12 cellular contexts compared by ENCODE assay signal in genomic region chr2:44120428-44120827, GRCh38. TPM values are rescaled to one million over a fixed set of nuclear protein-coding genes. Genes with fewer than 3 reads are reported as not detected.
DNase-seq lines count a peak whose midpoint lies in the region; ATAC-seq, FAIRE-seq and TF ChIP-seq lines count a peak whose summit lies in the region.
"Had no signal": no experiment of that assay in that cellular context is flagged by ENCODE, and none has a peak within 500 bp of the region (broad histone marks: within the 10 kb centered on the region; RNA-seq: fewer than 3 reads in every experiment).

No MANE protein-coding gene starts in this region.

- WGBS in adrenal gland, 4 donors = 43 to 60% (median 48%) methylated on average over 2 of the region's 2 CpGs
- 36% methylated on average over 2 of the region's 2 CpGs for WGBS in suprapubic skin

- ATAC-seq in GM21737 (IDR thresholded peaks at IDR 0.05; ENCODE audit: unreplicated experiment) = no peak

- intact Hi-C loops in adrenal gland (cut with DNase I) = no loop called here

- peaks cover 4% of the 10 kb centered on the region for H3K27me3 Mint-ChIP-seq in stimulated activated naive CD8-positive, alpha-beta T cell treated with anti-CD3 and anti-CD28 coated beads, Interleukin-15, Interleukin-2, amounts not matched to agents 100 ng/mL and 50 ng/mL, for 24 hours
- H3K27me3 Mint-ChIP-seq: brain had no signal

- TF ChIP-seq EP300 in suprapubic skin (IDR thresholded peaks at IDR 0.05) = no peak

- peak; percentile 37 for DNase-seq in activated T-cell treated with anti-CD3 and anti-CD28 coated beads for 24 hours (ENCODE audit: low read depth)
- DNase-seq in activated T-cell treated with anti-CD3 and anti-CD28 coated beads, Interleukin-2, amount 50 U/mL, for 1 hour = no peak
- peak; percentile 59 for DNase-seq in SK-N-MC (ENCODE audit: low read depth, low spot score)
- DNase-seq in bronchial epithelial cell (ENCODE audit: low read depth) = peak; percentile 83
- DNase-seq in adrenal gland = no peak
- no peak for DNase-seq in suprapubic skin (ENCODE audit: low spot score in 2 of 2)
- DNase-seq: NCI-H774 had no signal

- H3K4me1 ChIP-seq in adrenal gland (replicated peaks in 1 of 2) (no peaks in the 10 kb centered on the region), suprapubic skin (no peaks in the 10 kb centered on the region)

- no peak for TF ChIP-seq CTCF in bronchial epithelial cell (IDR thresholded peaks at IDR 0.05; ENCODE audit: insufficient read depth, low read length, severe bottlenecking)
- no peak for TF ChIP-seq CTCF in adrenal gland (IDR thresholded peaks at IDR 0.05)
- no peak for TF ChIP-seq CTCF in suprapubic skin (IDR thresholded peaks at IDR 0.05)

- H3K36me3 Mint-ChIP-seq in stimulated activated naive CD8-positive, alpha-beta T cell treated with anti-CD3 and anti-CD28 coated beads, Interleukin-15, Interleukin-2, amounts not matched to agents 100 ng/mL and 50 ng/mL, for 24 hours (ENCODE audit: low read depth) = no peaks in the 10 kb centered on the region
- H3K36me3 Mint-ChIP-seq: brain, mesothelial cell of epicardium had no signal

- H3K9me3 ChIP-seq in SK-N-MC (ENCODE audit: low read depth, low read length) (no peaks in the 10 kb centered on the region), adrenal gland (replicated peaks in 1 of 3) (no peaks in the 10 kb centered on the region), suprapubic skin (no peaks in the 10 kb centered on the region)

- peaks cover 47% of the 10 kb centered on the region for H3K4me1 Mint-ChIP-seq in stimulated activated naive CD8-positive, alpha-beta T cell treated with anti-CD3 and anti-CD28 coated beads, Interleukin-15, Interleukin-2, amounts not matched to agents 100 ng/mL and 50 ng/mL, for 24 hours (ENCODE audit: low read depth)
- H3K4me1 Mint-ChIP-seq: brain, mesothelial cell of epicardium had no signal

- FAIRE-seq in bronchial epithelial cell (lab: Jason Lieb, UNC) = no peak

- H3K9ac ChIP-seq in SK-N-MC (ENCODE audit: insufficient read length) = no peak overlapping the region

- H3K27me3 ChIP-seq in bronchial epithelial cell (ENCODE audit: control insufficient read depth, insufficient read depth, low read length) = no peaks in the 10 kb centered on the region
- no peaks in the 10 kb centered on the region for H3K27me3 ChIP-seq in adrenal gland
- no peaks in the 10 kb centered on the region for H3K27me3 ChIP-seq in suprapubic skin

- H3K36me3 ChIP-seq in SK-N-MC (ENCODE audit: insufficient read depth, low read length) (no peaks in the 10 kb centered on the region), bronchial epithelial cell (ENCODE audit: control insufficient read depth, insufficient read depth, low read length) (no peaks in the 10 kb centered on the region), adrenal gland (replicated peaks in 1 of 2) (no peaks in the 10 kb centered on the region), suprapubic skin (no peaks in the 10 kb centered on the region)

- no peaks in the 10 kb centered on the region for H3K9me3 Mint-ChIP-seq in stimulated activated naive CD8-positive, alpha-beta T cell treated with anti-CD3 and anti-CD28 coated beads, Interleukin-15, Interleukin-2, amounts not matched to agents 100 ng/mL and 50 ng/mL, for 24 hours
- H3K9me3 Mint-ChIP-seq: mesothelial cell of epicardium had no signal

- H3K4me3 ChIP-seq in SK-N-MC (no peak overlapping the region), bronchial epithelial cell (ENCODE audit: low read depth, low read length) (no peak overlapping the region), adrenal gland (no peak overlapping the region), suprapubic skin (no peak overlapping the region)

- H3K4me3 Mint-ChIP-seq in stimulated activated naive CD8-positive, alpha-beta T cell treated with anti-CD3 and anti-CD28 coated beads, Interleukin-15, Interleukin-2, amounts not matched to agents 100 ng/mL and 50 ng/mL, for 24 hours = no peak overlapping the region
- H3K4me3 Mint-ChIP-seq: brain, mesothelial cell of epicardium had no signal

- H3K27ac ChIP-seq in SK-N-MC (no peak overlapping the region), adrenal gland (no peak overlapping the region), suprapubic skin (no peak overlapping the region)
- H3K27ac ChIP-seq: C4-2B had no signal

- TF ChIP-seq POLR2A in adrenal gland (IDR thresholded peaks at IDR 0.05) = no peak
- no peak for TF ChIP-seq POLR2A in suprapubic skin (IDR thresholded peaks at IDR 0.05)

- H3K27ac Mint-ChIP-seq in stimulated activated naive CD8-positive, alpha-beta T cell treated with anti-CD3 and anti-CD28 coated beads, Interleukin-15, Interleukin-2, amounts not matched to agents 100 ng/mL and 50 ng/mL, for 24 hours = peak overlapping the region; percentile 1
- H3K27ac Mint-ChIP-seq: brain, mesothelial cell of epicardium had no signal

RNA-seq across cellular contexts. Expression of gene PPM1B, which starts 48.2 kb away (rescaled TPM):
- total RNA-seq in bronchial epithelial cell (35.3 and 44.4 TPM in 2 replicates), adrenal gland (10 to 100 TPM; 12.5 to 44.9 (median 35.1) TPM), suprapubic skin (10 to 100 TPM; 28.3 to 63.9 (median 37.9) TPM)
- 10 to 100 TPM; 12.2 to 36.4 (median 13.4) TPM for polyA plus RNA-seq in adrenal gland

Comparison
In these comparisons a context has a peak if more than half of its experiments do, and no peak if none do; other contexts are left out.
1. DNase-seq: peak in activated T-cell treated with anti-CD3 and anti-CD28 coated beads for 24 hours (single experiment), SK-N-MC (single experiment) and bronchial epithelial cell (single experiment); none in activated T-cell treated with anti-CD3 and anti-CD28 coated beads, Interleukin-2, amount 50 U/mL, for 1 hour (single experiment), adrenal gland (0 of 7) and suprapubic skin (0 of 2).